ENCODE assay signal across 13 cellular contexts in the genomic region with DNA sequence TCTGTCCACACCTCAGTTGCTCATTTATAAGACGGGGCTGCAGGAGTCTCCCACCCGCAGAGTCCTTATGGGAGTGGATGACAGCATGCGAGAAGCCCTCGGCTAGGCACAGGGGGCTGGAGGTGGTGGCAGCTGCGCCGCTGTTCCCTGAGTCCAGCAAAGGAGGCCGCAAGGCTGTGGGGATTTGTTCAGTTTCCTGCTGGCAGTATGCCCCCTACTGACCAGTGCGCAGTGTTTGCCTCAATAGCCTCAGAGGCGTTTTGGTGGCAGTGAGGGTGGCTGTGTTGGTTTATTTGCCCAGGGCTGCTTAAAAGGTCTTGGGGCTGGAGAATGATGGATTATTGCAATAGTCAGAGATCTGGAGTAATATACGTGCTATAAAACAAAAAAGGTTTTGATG.
DNase-seq lines count a peak whose midpoint lies in the region; ATAC-seq, FAIRE-seq and TF ChIP-seq lines count a peak whose summit lies in the region.
"Had no signal": no experiment of that assay in that cellular context is flagged by ENCODE, and none has a peak within 500 bp of the region (broad histone marks: within the 10 kb centered on the region; RNA-seq: fewer than 3 reads in every experiment).

No MANE protein-coding gene starts in this region.

- H3K4me1 Mint-ChIP-seq in CD4-positive, alpha-beta T cell (ENCODE audit: low read depth), result peaks cover 15% of the 10 kb centered on the region
- peaks cover 43% of the 10 kb centered on the region for H3K4me1 Mint-ChIP-seq in activated T-cell treated with anti-CD3 and anti-CD28 coated beads, Interleukin-2, amount 50 U/mL, for 72 hours (ENCODE audit: low read depth)

- 89 to 97% (median 94%) methylated on average over 9 to 10 of the region's 10 CpGs for WGBS in adrenal gland, 4 donors

- no peak for DNase-seq in left ventricle myocardium inferior
- DNase-seq in Right ventricle myocardium superior, result no peak
- DNase-seq in SK-MEL-5 (ENCODE audit: low read depth, low spot score), result peak; percentile 59
- DNase-seq in fibroblast of pulmonary artery (ENCODE audit: low read depth), result no peak
- peak; percentile 33 for DNase-seq in urothelium cell line (ENCODE audit: low spot score)
- DNase-seq in adrenal gland, result no peak
- DNase-seq in CD4-positive, alpha-beta T cell, result no peak
- DNase-seq in activated T-cell treated with anti-CD3 and anti-CD28 coated beads, Interleukin-2, amount 50 U/mL, for 72 hours, result no peak
- DNase-seq: activated T-cell treated with anti-CD3 and anti-CD28 coated beads for 4 hours, NCI-H2171, psoas muscle had no signal

- TF ChIP-seq CTCF in left ventricle myocardium inferior (IDR thresholded peaks at IDR 0.05; ENCODE audit: borderline replicate concordance) (peak; percentile 8), fibroblast of pulmonary artery (IDR thresholded peaks at IDR 0.05; ENCODE audit: low read length, missing control alignments) (peak; percentile 16), adrenal gland (IDR thresholded peaks at IDR 0.05) (no peak)
- no peak for TF ChIP-seq CTCF in CD4-positive, alpha-beta T cell (IDR thresholded peaks at IDR 0.05)

- H3K27me3 ChIP-seq in left ventricle myocardium inferior (ENCODE audit: low read depth) (no peaks in the 10 kb centered on the region), adrenal gland (no peaks in the 10 kb centered on the region)
- H3K27me3 ChIP-seq in CD4-positive, alpha-beta T cell (ENCODE audit: control insufficient read depth, insufficient read depth, low read length), result no peaks in the 10 kb centered on the region

- peaks cover 50% of the 10 kb centered on the region for H3K4me1 ChIP-seq in left ventricle myocardium inferior
- peaks cover 21 to 37% of the 10 kb centered on the region in 2 donors for H3K4me1 ChIP-seq in adrenal gland (replicated peaks in 1 of 2)
- H3K4me1 ChIP-seq: psoas muscle had no signal

- H3K27ac Mint-ChIP-seq in CD4-positive, alpha-beta T cell, result no peak overlapping the region
- H3K27ac Mint-ChIP-seq in activated T-cell treated with anti-CD3 and anti-CD28 coated beads, Interleukin-2, amount 50 U/mL, for 72 hours, result no peak overlapping the region

- H3K36me3 Mint-ChIP-seq in CD4-positive, alpha-beta T cell (ENCODE audit: low read depth), result no peaks in the 10 kb centered on the region
- peaks cover 10% of the 10 kb centered on the region in 2 donors for H3K36me3 Mint-ChIP-seq in activated T-cell treated with anti-CD3 and anti-CD28 coated beads, Interleukin-2, amount 50 U/mL, for 72 hours (ENCODE audit: insufficient read depth in 2 of 2)

- H3K4me3 ChIP-seq in left ventricle myocardium inferior, result no peak overlapping the region
- no peak overlapping the region for H3K4me3 ChIP-seq in fibroblast of pulmonary artery (replicated peaks; ENCODE audit: low read depth, low read length)
- no peak overlapping the region for H3K4me3 ChIP-seq in adrenal gland
- H3K4me3 ChIP-seq: coronary artery, psoas muscle had no signal

- FAIRE-seq in urothelium cell line (lab: Jason Lieb, UNC), result peak; percentile 42

- CTCF ChIA-PET in CD4-positive, alpha-beta T cell (lab: Charles Lee), result no interaction called here

- H3K27me3 Mint-ChIP-seq in CD4-positive, alpha-beta T cell, result no peaks in the 10 kb centered on the region
- no peaks in the 10 kb centered on the region for H3K27me3 Mint-ChIP-seq in activated T-cell treated with anti-CD3 and anti-CD28 coated beads, Interleukin-2, amount 50 U/mL, for 72 hours (ENCODE audit: low read depth)

- in situ Hi-C loops in SK-MEL-5 (cut with HindIII; ENCODE audit: low pct_unique_long_range_greater_than_20kb, low sequenced_read_pairs), result no loop called here

- H3K36me3 ChIP-seq in left ventricle myocardium inferior (peaks cover 44% of the 10 kb centered on the region), adrenal gland (replicated peaks in 1 of 2) (peaks cover 0 to 14% of the 10 kb centered on the region in 2 donors)

- TF ChIP-seq POLR2A in adrenal gland (IDR thresholded peaks at IDR 0.05), result no peak

- H3K9me3 Mint-ChIP-seq in CD4-positive, alpha-beta T cell, result no peaks in the 10 kb centered on the region
- H3K9me3 Mint-ChIP-seq in activated T-cell treated with anti-CD3 and anti-CD28 coated beads, Interleukin-2, amount 50 U/mL, for 72 hours, result peaks cover 8 to 9% of the 10 kb centered on the region in 2 donors

- H3K27ac ChIP-seq in left ventricle myocardium inferior (replicated peaks) (no peak overlapping the region), adrenal gland (peak overlapping the region in 1 of 5 donors; percentile 56)
- H3K27ac ChIP-seq in CD4-positive, alpha-beta T cell (ENCODE audit: low read depth, low read length), result no peak overlapping the region
- H3K27ac ChIP-seq: C4-2B, coronary artery, psoas muscle had no signal

- no peaks in the 10 kb centered on the region for H3K9me3 ChIP-seq in left ventricle myocardium inferior (replicated peaks)
- H3K9me3 ChIP-seq in adrenal gland (replicated peaks in 1 of 3), result no peaks in the 10 kb centered on the region
- H3K9me3 ChIP-seq in CD4-positive, alpha-beta T cell (ENCODE audit: control insufficient read depth, low read length), result no peaks in the 10 kb centered on the region
- H3K9me3 ChIP-seq: psoas muscle had no signal

- POLR2A ChIA-PET in CD4-positive, alpha-beta T cell (lab: Charles Lee), result no interaction called here

- H3K4me3 Mint-ChIP-seq in CD4-positive, alpha-beta T cell, result no peak overlapping the region
- H3K4me3 Mint-ChIP-seq in activated T-cell treated with anti-CD3 and anti-CD28 coated beads, Interleukin-2, amount 50 U/mL, for 72 hours, result no peak overlapping the region

- intact Hi-C loops in left ventricle myocardium inferior (cut with micrococcal nuclease) (no loop called here), Right ventricle myocardium superior (cut with DNase I) (no loop called here), adrenal gland (cut with DNase I) (no loop called here)
- intact Hi-C loops in CD4-positive, alpha-beta T cell (cut with DNase I, micrococcal nuclease), result no loop called here

- no peak for ATAC-seq in Right ventricle myocardium superior (ENCODE audit: poor library complexity)
- no peak for ATAC-seq in CD4-positive, alpha-beta T cell (ENCODE audit: poor library complexity)
- no peak for ATAC-seq in activated T-cell treated with anti-CD3 and anti-CD28 coated beads, Interleukin-2, amount 50 U/mL, for 72 hours (replicated peaks in 1 of 2)
- ATAC-seq: psoas muscle had no signal

Comparison
In these comparisons a context has a peak if more than half of its experiments do, and no peak if none do; other contexts are left out.
1. DNase-seq: peak in SK-MEL-5 (single experiment) and urothelium cell line (single experiment); none in left ventricle myocardium inferior (single experiment), Right ventricle myocardium superior (single experiment), fibroblast of pulmonary artery (single experiment), adrenal gland (0 of 7), CD4-positive, alpha-beta T cell (0 of 10) and activated T-cell treated with anti-CD3 and anti-CD28 coated beads, Interleukin-2, amount 50 U/mL, for 72 hours (0 of 2).
2. CTCF ChIP-seq: peak in left ventricle myocardium inferior (single experiment) and fibroblast of pulmonary artery (single experiment); none in adrenal gland (0 of 6) and CD4-positive, alpha-beta T cell (single experiment).